21 cellular contexts compared by ENCODE assay signal in the genomic region with DNA sequence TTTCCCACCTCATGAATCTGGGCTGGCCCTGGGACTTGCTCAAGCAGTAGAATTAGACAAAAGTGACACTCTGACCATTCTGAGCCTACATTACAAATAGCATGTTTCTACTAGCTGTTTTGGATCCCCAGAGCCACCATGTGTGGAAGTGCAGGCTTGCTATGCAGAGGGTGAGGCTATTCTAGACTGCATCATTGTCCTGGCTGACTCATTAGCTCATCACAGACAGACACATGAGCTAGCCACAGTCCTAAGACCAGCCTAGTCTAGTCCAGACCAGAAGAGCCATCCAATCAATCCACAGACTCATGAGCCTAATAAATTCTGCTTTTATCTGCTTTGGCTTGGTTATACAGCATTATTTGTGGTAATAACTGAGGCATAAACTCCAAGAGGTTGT.
DNase-seq lines count a peak whose midpoint lies in the region; ATAC-seq, FAIRE-seq and TF ChIP-seq lines count a peak whose summit lies in the region.
"Had no signal": no experiment of that assay in that cellular context is flagged by ENCODE, and none has a peak within 500 bp of the region (broad histone marks: within the 10 kb centered on the region; RNA-seq: fewer than 3 reads in every experiment).

No MANE protein-coding gene starts in this region.

- DNase-seq in AG08396 (ENCODE audit: low spot score) (peak; percentile 29), HTR-8/SVneo (ENCODE audit: insufficient read length, low spot score) (peak; percentile 11), bronchial epithelial cell (ENCODE audit: low read depth) (peak; percentile 93), left colon (no peak), psoas muscle (no peak), SW 1271 (lab: John Stamatoyannopoulos, UW) (no peak), NCI-H2196 treated with DMSO at 0.1 percent for 48 hours (lab: John Stamatoyannopoulos, UW; ENCODE audit: unreplicated experiment) (no peak)
- no peak for DNase-seq in activated naive CD4-positive, alpha-beta T cell treated with anti-CD3 and anti-CD28 coated beads, Interleukin-2, amount 50 U/mL, for 72 hours (ENCODE audit: low spot score in 2 of 2)
- DNase-seq: activated CD4-positive, alpha-beta T cell treated with anti-CD3 and anti-CD28 coated beads, Interleukin-2, amount 10 ng/mL, durations not matched to agents 7 days and 5 days; activated T-cell treated with anti-CD3 and anti-CD28 coated beads, Interleukin-2, amount 50 U/mL, for 72 hours; DMS 273 treated with DMSO at 0.1 percent for 48 hours; mesendoderm; NCI-H187; NCI-H748 treated with DMSO at 0.1 percent for 48 hours; nucleus accumbens; Right ventricle myocardium superior; stimulated activated naive CD4-positive, alpha-beta T cell; T-helper 9 cell had no signal

- ATAC-seq in left colon (peak; percentile 58), psoas muscle (no peak)
- ATAC-seq in activated naive CD4-positive, alpha-beta T cell treated with anti-CD3 and anti-CD28 coated beads, Interleukin-2, amount 50 U/mL, for 72 hours, result no peak
- ATAC-seq: activated T-cell treated with anti-CD3 and anti-CD28 coated beads, Interleukin-2, amount 50 U/mL, for 72 hours had no signal

- no peaks in the 10 kb centered on the region for H3K36me3 Mint-ChIP-seq in activated naive CD4-positive, alpha-beta T cell treated with anti-CD3 and anti-CD28 coated beads, Interleukin-2, amount 50 U/mL, for 72 hours

- H3K9me3 ChIP-seq in psoas muscle, result no peaks in the 10 kb centered on the region
- H3K9me3 ChIP-seq: HAP-1 had no signal

- intact Hi-C loops in left colon (cut with DNase I, micrococcal nuclease) (no loop called here), psoas muscle (cut with DNase I) (no loop called here)

- FAIRE-seq in HTR-8/SVneo (lab: Jason Lieb, UNC), result no peak
- peak; percentile 96 for FAIRE-seq in bronchial epithelial cell (lab: Jason Lieb, UNC)
- FAIRE-seq: colon had no signal

- TF ChIP-seq CTCF in bronchial epithelial cell (IDR thresholded peaks at IDR 0.05; ENCODE audit: insufficient read depth, low read length, severe bottlenecking) (no peak), psoas muscle (IDR thresholded peaks at IDR 0.05) (no peak)

- peaks cover 13 to 19% of the 10 kb centered on the region in 2 donors for H3K9me3 Mint-ChIP-seq in activated naive CD4-positive, alpha-beta T cell treated with anti-CD3 and anti-CD28 coated beads, Interleukin-2, amount 50 U/mL, for 72 hours
- H3K9me3 Mint-ChIP-seq: activated CD4-positive, alpha-beta T cell treated with anti-CD3 and anti-CD28 coated beads, Interleukin-2, amount 10 ng/mL, durations not matched to agents 7 days and 5 days had no signal

- H3K4me1 ChIP-seq in psoas muscle, result no peaks in the 10 kb centered on the region
- H3K4me1 ChIP-seq: HAP-1 had no signal

- H3K4me3 ChIP-seq in bronchial epithelial cell (ENCODE audit: low read depth, low read length) (no peak overlapping the region), psoas muscle (no peak overlapping the region)
- H3K4me3 ChIP-seq: HAP-1, skin epidermis had no signal

- H3K36me3 ChIP-seq in bronchial epithelial cell (ENCODE audit: control insufficient read depth, insufficient read depth, low read length), result no peaks in the 10 kb centered on the region
- no peaks in the 10 kb centered on the region for H3K36me3 ChIP-seq in psoas muscle (ENCODE audit: insufficient read depth in 1 of 2, low read depth in 1 of 2)
- H3K36me3 ChIP-seq: HAP-1 had no signal

- H3K27ac ChIP-seq in psoas muscle, result no peak overlapping the region
- H3K27ac ChIP-seq: skin epidermis had no signal

- H3K27ac Mint-ChIP-seq in activated naive CD4-positive, alpha-beta T cell treated with anti-CD3 and anti-CD28 coated beads, Interleukin-2, amount 50 U/mL, for 72 hours, result no peak overlapping the region
- H3K27ac Mint-ChIP-seq: activated CD4-positive, alpha-beta T cell treated with anti-CD3 and anti-CD28 coated beads, Interleukin-2, amount 10 ng/mL, durations not matched to agents 7 days and 5 days; activated T-cell treated with anti-CD3 and anti-CD28 coated beads, Interleukin-2, amount 50 U/mL, for 72 hours had no signal

- H3K27me3 ChIP-seq in bronchial epithelial cell (ENCODE audit: control insufficient read depth, insufficient read depth, low read length), result no peaks in the 10 kb centered on the region
- no peaks in the 10 kb centered on the region for H3K27me3 ChIP-seq in psoas muscle (ENCODE audit: insufficient read depth in 3 of 3, low read length in 2 of 3)

Comparison
In these comparisons a context has a peak if more than half of its experiments do, and no peak if none do; other contexts are left out.
1. DNase-seq: peak in AG08396 (single experiment), HTR-8/SVneo (single experiment) and bronchial epithelial cell (single experiment); none in left colon (0 of 2), psoas muscle (0 of 2), SW 1271 (0 of 2), NCI-H2196 treated with DMSO at 0.1 percent for 48 hours (single experiment) and activated naive CD4-positive, alpha-beta T cell treated with anti-CD3 and anti-CD28 coated beads, Interleukin-2, amount 50 U/mL, for 72 hours (0 of 2).